In genomic region chr19:43934985-43935708, GRCh38 we compare ENCODE assay signal across 1 cellular context.
A peak's percentile ranks its signal among the peaks of the same experiment; 100 is the strongest.
TF ChIP-seq lines count a peak whose summit lies in the region.

Gene ZNF45, minus strand, starts transcription at chr19:43935282. Its CDS starts 13,097 bp downstream, at chr19:43922185.

TF ChIP-seq in K562, 482 proteins besides CTCF, POLR2A, EP300 and RAD21 (continued from another document and continues in another):
- no peak for TF ChIP-seq ZBTB9 (CRISPR knock-in tag; IDR thresholded peaks at IDR 0.05)
- peak; percentile 82 to 85 for TF ChIP-seq SIX5 (IDR thresholded peaks at IDR 0.05; ENCODE audit: borderline replicate concordance in 1 of 2, insufficient read depth in 1 of 2, low read depth in 1 of 2, low read length in 2 of 2)
- no peak for TF ChIP-seq WHSC1 (IDR thresholded peaks at IDR 0.05; ENCODE audit: low read length)
- TF ChIP-seq ILF3 (IDR thresholded peaks at IDR 0.05; ENCODE audit: borderline replicate concordance) = no peak
- no peak for TF ChIP-seq ZNF445 (CRISPR knock-in tag; IDR thresholded peaks at IDR 0.05; ENCODE audit: low read depth)
- TF ChIP-seq PATZ1 (CRISPR knock-in tag; IDR thresholded peaks at IDR 0.05; ENCODE audit: borderline replicate concordance) = no peak
- TF ChIP-seq TRIM25 (IDR thresholded peaks at IDR 0.05; ENCODE audit: borderline replicate concordance) = no peak
- no peak for TF ChIP-seq ZNF695 (CRISPR knock-in tag; IDR thresholded peaks at IDR 0.05)
- TF ChIP-seq ZBTB8A (IDR thresholded peaks at IDR 0.05; ENCODE audit: partially characterized antibody) = no peak
- peak; percentile 60 for TF ChIP-seq ATF7 (IDR thresholded peaks at IDR 0.05)
- no peak for TF ChIP-seq ETV6 (IDR thresholded peaks at IDR 0.05; ENCODE audit: borderline replicate concordance in 1 of 2, low read depth in 2 of 2, low read length in 1 of 2)
- TF ChIP-seq ETV6 (CRISPR knock-in tag; IDR thresholded peaks at IDR 0.05; ENCODE audit: borderline replicate concordance) = no peak
- no peak for TF ChIP-seq SRSF1 (IDR thresholded peaks at IDR 0.05; ENCODE audit: low read depth, low read length)
- no peak for TF ChIP-seq SMAD1 (IDR thresholded peaks at IDR 0.05; ENCODE audit: low read depth, low read length, partially characterized antibody)
- TF ChIP-seq NFIC (IDR thresholded peaks at IDR 0.05) = no peak
- TF ChIP-seq THRB (CRISPR knock-in tag; conservative IDR thresholded peaks at IDR 0.05) = no peak
- TF ChIP-seq ELF4 (CRISPR knock-in tag; IDR thresholded peaks at IDR 0.05) = no peak
- peak; percentile 37; the same call in 1 of the 2 replicates for TF ChIP-seq GMEB1 (CRISPR knock-in tag; IDR thresholded peaks at IDR 0.05)
- TF ChIP-seq GATA2 (CRISPR knock-in tag; IDR thresholded peaks at IDR 0.05) = no peak
- TF ChIP-seq MLX (CRISPR knock-in tag; conservative IDR thresholded peaks at IDR 0.05) = no peak
- TF ChIP-seq GTF2B (IDR thresholded peaks at IDR 0.05; ENCODE audit: extremely low read depth, insufficient read length) = no peak
- TF ChIP-seq CBFA2T2 (conservative IDR thresholded peaks at IDR 0.05) = no peak
- no peak for TF ChIP-seq ZNF512 (tag; IDR thresholded peaks at IDR 0.05)
- 0 out of 2 replicates have a peak, but pooled peaks have one; percentile 28 for TF ChIP-seq NKRF (IDR thresholded peaks at IDR 0.05; ENCODE audit: borderline replicate concordance)
- no peak for TF ChIP-seq SMAD4 (CRISPR knock-in tag; conservative IDR thresholded peaks at IDR 0.05)
- no peak for TF ChIP-seq ZNF3 (CRISPR knock-in tag; IDR thresholded peaks at IDR 0.05)
- TF ChIP-seq ZFX (CRISPR knock-in tag; IDR thresholded peaks at IDR 0.05) = peak; percentile 88
- TF ChIP-seq TCF7 (IDR thresholded peaks at IDR 0.05; ENCODE audit: borderline replicate concordance) = no peak
- TF ChIP-seq RBFOX2 (IDR thresholded peaks at IDR 0.05; ENCODE audit: low read depth, low read length) = peak; percentile 86
- TF ChIP-seq PTBP1 (IDR thresholded peaks at IDR 0.05; ENCODE audit: low read depth, low read length) = no peak
- TF ChIP-seq IFI16 (CRISPR knock-in tag; IDR thresholded peaks at IDR 0.05) = no peak
- TF ChIP-seq NR0B1 (IDR thresholded peaks at IDR 0.05; ENCODE audit: partially characterized antibody) = no peak
- TF ChIP-seq ZBTB26 (CRISPR knock-in tag; IDR thresholded peaks at IDR 0.05) = no peak
- no peak for TF ChIP-seq BRF1 (IDR thresholded peaks at IDR 0.05; ENCODE audit: borderline replicate concordance, extremely low read depth, insufficient read length)
- 0 out of 2 replicates have a peak, but pooled peaks have one; percentile 0 for TF ChIP-seq SMC3 (conservative IDR thresholded peaks at IDR 0.05; ENCODE audit: insufficient read depth, low read depth, low read length)
- no peak for TF ChIP-seq CCNT2 (IDR thresholded peaks at IDR 0.05; ENCODE audit: borderline replicate concordance, extremely low read depth, insufficient read length, low read depth, low read length)
- TF ChIP-seq LCOR (CRISPR knock-in tag; IDR thresholded peaks at IDR 0.05) = 0 out of 2 replicates have a peak, but pooled peaks have one; percentile 23
- no peak for TF ChIP-seq PHTF2 (CRISPR knock-in tag; IDR thresholded peaks at IDR 0.05)
- TF ChIP-seq TAF15 (IDR thresholded peaks at IDR 0.05; ENCODE audit: low read depth, low read length) = no peak
- TF ChIP-seq SNAPC5 (CRISPR knock-in tag; IDR thresholded peaks at IDR 0.05) = no peak
- peak; percentile 77 for TF ChIP-seq KDM5B (IDR thresholded peaks at IDR 0.05; ENCODE audit: insufficient replicate concordance, low read depth, low read length)
- no peak for TF ChIP-seq NFYB (IDR thresholded peaks at IDR 0.05; ENCODE audit: extremely low read depth, insufficient read length)
- peak; percentile 37; the same call in 1 of the 2 replicates for TF ChIP-seq POLR2AphosphoS5 (IDR thresholded peaks at IDR 0.05; ENCODE audit: control insufficient read depth, insufficient read depth, low read depth, low read length)
- TF ChIP-seq ZNF561 (CRISPR knock-in tag; conservative IDR thresholded peaks at IDR 0.05) = no peak
- TF ChIP-seq SIRT6 (IDR thresholded peaks at IDR 0.05; ENCODE audit: low read depth, low read length) = no peak
- no peak for TF ChIP-seq XRCC4 (IDR thresholded peaks at IDR 0.05; ENCODE audit: extremely low read depth, insufficient read depth, insufficient read length)
